Comparison of ENCODE assay signal across 8 cellular contexts in the genomic region with DNA sequence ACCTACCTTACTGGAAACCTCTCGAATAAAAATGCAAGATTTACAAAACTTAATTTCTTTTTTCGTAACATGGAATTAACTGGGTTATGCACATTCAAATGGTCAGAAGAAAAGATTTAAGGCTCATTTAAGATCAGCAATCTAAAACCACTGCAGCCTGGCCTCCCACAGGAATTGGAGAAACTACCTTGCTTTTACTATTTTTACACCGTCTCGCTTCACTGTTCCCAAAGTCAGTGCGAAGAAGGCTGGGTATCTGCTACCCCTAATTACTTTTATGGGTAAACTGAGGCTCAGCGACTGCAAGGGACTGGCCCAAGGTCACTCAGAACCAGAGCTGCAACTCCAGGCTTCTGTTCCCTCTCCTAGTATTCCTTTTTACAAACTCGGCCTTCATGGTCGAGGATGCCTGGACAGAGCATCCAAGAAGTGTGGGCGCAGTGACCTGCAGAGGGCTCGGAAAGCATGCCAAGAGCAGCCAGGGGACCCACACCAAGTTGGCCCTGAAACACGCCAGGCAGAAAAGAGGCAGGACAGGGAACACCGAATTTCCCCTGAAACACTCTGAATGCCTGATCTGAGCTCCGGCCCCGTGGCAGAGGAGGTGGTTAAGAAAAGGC. TPM values are rescaled to one million over a fixed set of nuclear protein-coding genes. Genes with fewer than 3 reads are reported as not detected.
A peak's percentile ranks its signal among the peaks of the same experiment; 100 is the strongest.
DNase-seq lines count a peak whose midpoint lies in the region; ATAC-seq and TF ChIP-seq lines count a peak whose summit lies in the region.

No MANE protein-coding gene starts in this region.

- ATAC-seq in HG02763 (IDR thresholded peaks at IDR 0.05; ENCODE audit: unreplicated experiment) (peak; percentile 1), HG03469 (IDR thresholded peaks at IDR 0.05; ENCODE audit: unreplicated experiment) (no peak)

- peaks cover 18 to 29% of the 10 kb centered on the region in 2 experiments for H3K36me3 ChIP-seq in SK-N-SH (replicated peaks in 1 of 2; ENCODE audit: control insufficient read depth in 1 of 2, insufficient read depth in 2 of 2, low read length in 1 of 2)

- H3K36me3 Mint-ChIP-seq in nephron (ENCODE audit: low read depth): peaks cover 32% of the 10 kb centered on the region

- peak overlapping the region; percentile 90 to 94 (median 92) for H3K27ac Mint-ChIP-seq in nephron

- no peaks in the 10 kb centered on the region for H3K9me3 ChIP-seq in SK-N-SH

- H3K4me3 ChIP-seq in SK-N-SH (ENCODE audit: low read depth in 2 of 2, low read length in 1 of 2) (peak overlapping the region; percentile 76 to 87), epithelial cell of proximal tubule (ENCODE audit: low read depth, low read length) (peak overlapping the region; percentile 73)

- H3K27me3 Mint-ChIP-seq in nephron (ENCODE audit: low read depth): no peaks in the 10 kb centered on the region

- TF ChIP-seq RAD21 in SK-N-SH (IDR thresholded peaks at IDR 0.05; ENCODE audit: low read length): no peak

- CTCF ChIA-PET in SK-N-SH (lab: Yijun Ruan, JAX): interaction anchor here (0.8 to 3.8 kb wide), 10 partner anchors 10 to 164 kb away, joined by 3 to 27 read pairs (median 4); a partner anchor contains a TSS

- no peak for TF ChIP-seq EP300 in SK-N-SH (IDR thresholded peaks at IDR 0.05; ENCODE audit: borderline replicate concordance in 1 of 2, low read depth in 1 of 2, low read length in 1 of 2)

- peak; percentile 50 for DNase-seq in ELR (ENCODE audit: low read depth)
- DNase-seq in SK-N-SH: no peak
- DNase-seq in epithelial cell of proximal tubule (ENCODE audit: low read depth): no peak
- DNase-seq in NCI-H2107 treated with DMSO at 0.1 percent for 48 hours (lab: John Stamatoyannopoulos, UW; ENCODE audit: unreplicated experiment): no peak
- no peak for DNase-seq in mucosa of gallbladder (ENCODE audit: low spot score)

- peak overlapping the region; percentile 35; the same call in 1 of the 2 replicates for H2AFZ ChIP-seq in SK-N-SH (ENCODE audit: low read depth)

- no peaks in the 10 kb centered on the region for H3K27me3 ChIP-seq in SK-N-SH (ENCODE audit: insufficient read depth)

- peak overlapping the region; percentile 99 for H3K4me3 Mint-ChIP-seq in nephron

- H3K27ac ChIP-seq in SK-N-SH (ENCODE audit: low read depth in 2 of 2, low read length in 1 of 2): peak overlapping the region; percentile 76 to 80; a peak in 3 of 4 replicates

- peaks cover 0 to 18% of the 10 kb centered on the region in 2 experiments; a peak in 3 of 4 replicates for H3K4me1 ChIP-seq in SK-N-SH (ENCODE audit: control insufficient read depth in 1 of 2, insufficient read depth in 2 of 2, low read depth in 1 of 2, low read length in 1 of 2)

- no peaks in the 10 kb centered on the region for H3K9me3 Mint-ChIP-seq in nephron

- no peaks in the 10 kb centered on the region for H3K9me2 ChIP-seq in SK-N-SH

- POLR2A ChIA-PET in SK-N-SH (lab: Yijun Ruan, JAX): interaction anchor here (1.8 kb wide), 1 partner anchor 42 kb away, joined by 11 read pairs; a partner anchor contains a TSS

- H3K4me1 Mint-ChIP-seq in nephron: peaks cover 28% of the 10 kb centered on the region

- H3K4me2 ChIP-seq in SK-N-SH: peak overlapping the region; percentile 94

- no peaks in the 10 kb centered on the region for H3F3A ChIP-seq in SK-N-SH (replicated peaks; ENCODE audit: insufficient read depth)

- WGBS in SK-N-SH (ENCODE audit: low lambda C conversion rate): 2% methylated on average over 13 of the region's 14 CpGs

- H3K79me2 ChIP-seq in SK-N-SH (ENCODE audit: insufficient read depth): peaks cover 63% of the 10 kb centered on the region

- H3K9ac ChIP-seq in SK-N-SH: peak overlapping the region; percentile 81

- H4K20me1 ChIP-seq in SK-N-SH (ENCODE audit: insufficient read depth): peaks cover 49% of the 10 kb centered on the region

- TF ChIP-seq CTCF in SK-N-SH (IDR thresholded peaks at IDR 0.05) (peak; percentile 11; the same call in 1 of the 2 replicates), epithelial cell of proximal tubule (conservative IDR thresholded peaks at IDR 0.05; ENCODE audit: low read depth, low read length) (peak; percentile 11), nephron (IDR thresholded peaks at IDR 0.05; ENCODE audit: unreplicated experiment in 3 of 3) (no peak)

TF ChIP-seq in SK-N-SH, 30 proteins besides CTCF, POLR2A, EP300 and RAD21:
- TF ChIP-seq, protein P1, sequence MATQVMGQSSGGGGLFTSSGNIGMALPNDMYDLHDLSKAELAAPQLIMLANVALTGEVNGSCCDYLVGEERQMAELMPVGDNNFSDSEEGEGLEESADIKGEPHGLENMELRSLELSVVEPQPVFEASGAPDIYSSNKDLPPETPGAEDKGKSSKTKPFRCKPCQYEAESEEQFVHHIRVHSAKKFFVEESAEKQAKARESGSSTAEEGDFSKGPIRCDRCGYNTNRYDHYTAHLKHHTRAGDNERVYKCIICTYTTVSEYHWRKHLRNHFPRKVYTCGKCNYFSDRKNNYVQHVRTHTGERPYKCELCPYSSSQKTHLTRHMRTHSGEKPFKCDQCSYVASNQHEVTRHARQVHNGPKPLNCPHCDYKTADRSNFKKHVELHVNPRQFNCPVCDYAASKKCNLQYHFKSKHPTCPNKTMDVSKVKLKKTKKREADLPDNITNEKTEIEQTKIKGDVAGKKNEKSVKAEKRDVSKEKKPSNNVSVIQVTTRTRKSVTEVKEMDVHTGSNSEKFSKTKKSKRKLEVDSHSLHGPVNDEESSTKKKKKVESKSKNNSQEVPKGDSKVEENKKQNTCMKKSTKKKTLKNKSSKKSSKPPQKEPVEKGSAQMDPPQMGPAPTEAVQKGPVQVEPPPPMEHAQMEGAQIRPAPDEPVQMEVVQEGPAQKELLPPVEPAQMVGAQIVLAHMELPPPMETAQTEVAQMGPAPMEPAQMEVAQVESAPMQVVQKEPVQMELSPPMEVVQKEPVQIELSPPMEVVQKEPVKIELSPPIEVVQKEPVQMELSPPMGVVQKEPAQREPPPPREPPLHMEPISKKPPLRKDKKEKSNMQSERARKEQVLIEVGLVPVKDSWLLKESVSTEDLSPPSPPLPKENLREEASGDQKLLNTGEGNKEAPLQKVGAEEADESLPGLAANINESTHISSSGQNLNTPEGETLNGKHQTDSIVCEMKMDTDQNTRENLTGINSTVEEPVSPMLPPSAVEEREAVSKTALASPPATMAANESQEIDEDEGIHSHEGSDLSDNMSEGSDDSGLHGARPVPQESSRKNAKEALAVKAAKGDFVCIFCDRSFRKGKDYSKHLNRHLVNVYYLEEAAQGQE (IDR thresholded peaks at IDR 0.05; ENCODE audit: low read depth, low read length): 0 out of 2 replicates have a peak, but pooled peaks have one; percentile 25
- TF ChIP-seq, protein P2, sequence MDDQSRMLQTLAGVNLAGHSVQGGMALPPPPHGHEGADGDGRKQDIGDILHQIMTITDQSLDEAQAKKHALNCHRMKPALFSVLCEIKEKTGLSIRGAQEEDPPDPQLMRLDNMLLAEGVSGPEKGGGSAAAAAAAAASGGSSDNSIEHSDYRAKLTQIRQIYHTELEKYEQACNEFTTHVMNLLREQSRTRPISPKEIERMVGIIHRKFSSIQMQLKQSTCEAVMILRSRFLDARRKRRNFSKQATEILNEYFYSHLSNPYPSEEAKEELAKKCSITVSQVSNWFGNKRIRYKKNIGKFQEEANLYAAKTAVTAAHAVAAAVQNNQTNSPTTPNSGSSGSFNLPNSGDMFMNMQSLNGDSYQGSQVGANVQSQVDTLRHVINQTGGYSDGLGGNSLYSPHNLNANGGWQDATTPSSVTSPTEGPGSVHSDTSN (IDR thresholded peaks at IDR 0.05): no peak
- TF ChIP-seq EZH2phosphoT487 (IDR thresholded peaks at IDR 0.05; ENCODE audit: borderline replicate concordance, low read depth) (no peak), SMC3 (IDR thresholded peaks at IDR 0.05; ENCODE audit: low read depth, low read length) (no peak), NFIC (IDR thresholded peaks at IDR 0.05; ENCODE audit: borderline replicate concordance) (no peak), MXI1 (IDR thresholded peaks at IDR 0.05; ENCODE audit: low read depth, low read length) (peak; percentile 53)

RNA-seq across cellular contexts. Expression of a gene that starts 0.9 kb away (rescaled TPM):
- polyA plus RNA-seq in SK-N-SH (2012; rRNA removed): 9.4 and 11.6 TPM in 2 replicates
- polyA plus RNA-seq in SK-N-SH (2012; cell fraction: cytosol; rRNA removed): 5.7 and 6.7 TPM in 2 replicates
- polyA plus RNA-seq in SK-N-SH (2012; cell fraction: nucleus; rRNA removed): 27.7 and 55.9 TPM in 2 replicates
- total RNA-seq in epithelial cell of proximal tubule: 14.8 and 15.8 TPM in 2 replicates
- 31.2 TPM for total RNA-seq in mucosa of gallbladder

RNA-seq across cellular contexts. Expression of a gene that starts 42.8 kb away (rescaled TPM):
- polyA plus RNA-seq in SK-N-SH (2012; rRNA removed): 3.3 TPM in 2 replicates
- polyA plus RNA-seq in SK-N-SH (2012; cell fraction: cytosol; rRNA removed): 4.5 and 4.7 TPM in 2 replicates
- 8.8 and 11.7 TPM in 2 replicates for polyA plus RNA-seq in SK-N-SH (2012; cell fraction: nucleus; rRNA removed)
- total RNA-seq in epithelial cell of proximal tubule (1.1 and 2.5 TPM in 2 replicates), mucosa of gallbladder (17.5 TPM)

Comparison
In these comparisons a context has a peak if more than half of its experiments do, and no peak if none do; other contexts are left out.
1. CTCF ChIP-seq: peak in SK-N-SH (single experiment) and epithelial cell of proximal tubule (single experiment); none in nephron (0 of 3).